In the genomic region with DNA sequence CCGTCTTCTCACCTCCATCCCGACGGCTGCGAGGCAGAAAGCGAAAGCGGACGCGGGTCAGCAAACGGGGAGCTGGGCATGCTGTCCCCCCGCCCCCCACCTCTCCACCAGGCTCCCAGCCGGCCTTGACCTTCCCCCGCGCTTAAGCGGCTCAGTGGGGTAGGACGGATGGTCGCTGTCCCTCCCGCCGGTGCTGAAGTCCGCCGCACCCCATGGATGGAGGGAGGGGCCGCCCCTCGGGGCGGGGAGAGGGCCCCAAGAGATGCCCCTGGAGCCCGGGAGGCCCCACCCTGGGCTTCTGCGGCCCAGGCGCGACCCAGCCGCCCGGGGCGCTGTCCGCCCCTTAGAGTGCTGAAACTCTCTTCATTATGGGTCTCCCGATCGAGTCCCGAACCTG, we compare ENCODE assay signal across 8 cellular contexts. TPM values are rescaled to one million over a fixed set of nuclear protein-coding genes. Genes with fewer than 3 reads are reported as not detected.
DNase-seq lines count a peak whose midpoint lies in the region; ATAC-seq and TF ChIP-seq lines count a peak whose summit lies in the region.

A gene (minus strand): TSS at position 48 of the 397 bp plus-strand sequence. CDS start 188 bp downstream, outside the sequence.

- H3K4me3 ChIP-seq in HEK293 (ENCODE audit: low read depth, low read length) (peak within 1 kb of the TSS; percentile 38), colonic mucosa (no peak within 1 kb of the TSS)

- H3K27me3 ChIP-seq in colonic mucosa: peaks cover 23% of the 10 kb centered on the region

- CTCF ChIA-PET in HEK293 (lab: Yijun Ruan, JAX): interaction anchor here (1.0 to 6.1 kb wide), 4 partner anchors 24 to 147 kb away, joined by 3 to 118 read pairs (median 22); no protein-coding TSS in a partner anchor

- peak; percentile 42 for DNase-seq in activated CD4-positive, CD25-positive, alpha-beta regulatory T cell treated with anti-CD3 and anti-CD28 coated beads, Interleukin-2, amount 50 U/mL, for 72 hours
- DNase-seq in colonic mucosa: peak; percentile 40
- peak; percentile 57 for DNase-seq in left lobe of liver (ENCODE audit: low spot score)
- peak in 2 of 3 experiments; percentile 2 to 36 for DNase-seq in stimulated activated CD4-positive, alpha-beta T cell treated with anti-CD3 and anti-CD28 coated beads, TNF-alpha, amount 100 ng/mL, for 24 hours (ENCODE audit: low read depth in 3 of 3)
- DNase-seq in AML-193 (lab: John Stamatoyannopoulos, UW): no peak

- no peaks in the 10 kb centered on the region for H3K36me3 ChIP-seq in HEK293 (ENCODE audit: control insufficient read depth in 2 of 2, insufficient read depth in 1 of 2, low read length in 2 of 2)
- H3K36me3 ChIP-seq in colonic mucosa: no peaks in the 10 kb centered on the region

- POLR2A ChIA-PET in HEK293 (lab: Yijun Ruan, JAX): no interaction called here

- H3K4me1 ChIP-seq in HEK293 (ENCODE audit: control insufficient read depth, insufficient read depth, low read length) (0 out of 2 replicates have a peak, but pooled peaks cover 4% of the 10 kb centered on the region), colonic mucosa (no peaks in the 10 kb centered on the region)

- intact Hi-C loops in colonic mucosa (cut with DNase I): no loop called here

- peak; percentile 18; the same call in 1 of the 2 replicates for TF ChIP-seq CTCF in HEK293 (tag by site-specific recombination; IDR thresholded peaks at IDR 0.05)
- no peak for TF ChIP-seq CTCF in colonic mucosa (IDR thresholded peaks at IDR 0.05)

- H3K9ac ChIP-seq in colonic mucosa (ENCODE audit: low read depth in 2 of 2, low read length in 2 of 2): no peak within 1 kb of the TSS

- ATAC-seq in left lobe of liver (peak; percentile 26), HG03521 (IDR thresholded peaks at IDR 0.05; ENCODE audit: unreplicated experiment) (no peak), HG02973 (IDR thresholded peaks at IDR 0.05; ENCODE audit: unreplicated experiment) (no peak)

- H3K27ac ChIP-seq in HEK293 (ENCODE audit: extremely low read depth, low read depth, low read length) (no peak within 1 kb of the TSS), colonic mucosa (no peak within 1 kb of the TSS)

- H3K9me3 ChIP-seq in HEK293 (ENCODE audit: control insufficient read depth, insufficient read depth, low read depth, low read length) (no peaks in the 10 kb centered on the region), colonic mucosa (no peaks in the 10 kb centered on the region)

TF ChIP-seq in HEK293, 187 proteins besides CTCF, POLR2A, EP300 and RAD21 (continues in another document):
- TF ChIP-seq ZNF140 (tag by site-specific recombination; IDR thresholded peaks at IDR 0.05): no peak
- no peak for TF ChIP-seq IKZF3 (tag by site-specific recombination; IDR thresholded peaks at IDR 0.05)
- 0 out of 2 replicates have a peak, but pooled peaks have one; percentile 41 for TF ChIP-seq KLF7 (tag by site-specific recombination; IDR thresholded peaks at IDR 0.05; ENCODE audit: borderline replicate concordance)
- no peak for TF ChIP-seq ZNF510 (tag by site-specific recombination; IDR thresholded peaks at IDR 0.05; ENCODE audit: insufficient replicate concordance)
- TF ChIP-seq ZSCAN23 (tag by site-specific recombination; IDR thresholded peaks at IDR 0.05): no peak
- TF ChIP-seq GLIS2 (tag by site-specific recombination; IDR thresholded peaks at IDR 0.05): peak; percentile 88
- TF ChIP-seq, protein P1, sequence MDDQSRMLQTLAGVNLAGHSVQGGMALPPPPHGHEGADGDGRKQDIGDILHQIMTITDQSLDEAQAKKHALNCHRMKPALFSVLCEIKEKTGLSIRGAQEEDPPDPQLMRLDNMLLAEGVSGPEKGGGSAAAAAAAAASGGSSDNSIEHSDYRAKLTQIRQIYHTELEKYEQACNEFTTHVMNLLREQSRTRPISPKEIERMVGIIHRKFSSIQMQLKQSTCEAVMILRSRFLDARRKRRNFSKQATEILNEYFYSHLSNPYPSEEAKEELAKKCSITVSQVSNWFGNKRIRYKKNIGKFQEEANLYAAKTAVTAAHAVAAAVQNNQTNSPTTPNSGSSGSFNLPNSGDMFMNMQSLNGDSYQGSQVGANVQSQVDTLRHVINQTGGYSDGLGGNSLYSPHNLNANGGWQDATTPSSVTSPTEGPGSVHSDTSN (CRISPR knock-in tag; IDR thresholded peaks at IDR 0.05): peak; percentile 75; the same call in 1 of the 2 replicates
- no peak for TF ChIP-seq ZNF341 (tag by site-specific recombination; IDR thresholded peaks at IDR 0.05; ENCODE audit: low read depth)
- TF ChIP-seq SETDB1 (IDR thresholded peaks at IDR 0.05; ENCODE audit: insufficient read length, low read length): no peak
- TF ChIP-seq ZNF16 (tag by site-specific recombination; IDR thresholded peaks at IDR 0.05; ENCODE audit: low read depth): no peak
- no peak for TF ChIP-seq ZNF214 (tag by site-specific recombination; IDR thresholded peaks at IDR 0.05; ENCODE audit: borderline replicate concordance)
- TF ChIP-seq ZNF350 (tag by site-specific recombination; IDR thresholded peaks at IDR 0.05): no peak
- TF ChIP-seq ZBTB1 (tag by site-specific recombination; IDR thresholded peaks at IDR 0.05): no peak
- TF ChIP-seq, protein P2, sequence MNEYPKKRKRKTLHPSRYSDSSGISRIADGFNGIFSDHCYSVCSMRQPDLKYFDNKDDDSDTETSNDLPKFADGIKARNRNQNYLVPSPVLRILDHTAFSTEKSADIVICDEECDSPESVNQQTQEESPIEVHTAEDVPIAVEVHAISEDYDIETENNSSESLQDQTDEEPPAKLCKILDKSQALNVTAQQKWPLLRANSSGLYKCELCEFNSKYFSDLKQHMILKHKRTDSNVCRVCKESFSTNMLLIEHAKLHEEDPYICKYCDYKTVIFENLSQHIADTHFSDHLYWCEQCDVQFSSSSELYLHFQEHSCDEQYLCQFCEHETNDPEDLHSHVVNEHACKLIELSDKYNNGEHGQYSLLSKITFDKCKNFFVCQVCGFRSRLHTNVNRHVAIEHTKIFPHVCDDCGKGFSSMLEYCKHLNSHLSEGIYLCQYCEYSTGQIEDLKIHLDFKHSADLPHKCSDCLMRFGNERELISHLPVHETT (tag by site-specific recombination; IDR thresholded peaks at IDR 0.05): no peak
- TF ChIP-seq, protein P3, sequence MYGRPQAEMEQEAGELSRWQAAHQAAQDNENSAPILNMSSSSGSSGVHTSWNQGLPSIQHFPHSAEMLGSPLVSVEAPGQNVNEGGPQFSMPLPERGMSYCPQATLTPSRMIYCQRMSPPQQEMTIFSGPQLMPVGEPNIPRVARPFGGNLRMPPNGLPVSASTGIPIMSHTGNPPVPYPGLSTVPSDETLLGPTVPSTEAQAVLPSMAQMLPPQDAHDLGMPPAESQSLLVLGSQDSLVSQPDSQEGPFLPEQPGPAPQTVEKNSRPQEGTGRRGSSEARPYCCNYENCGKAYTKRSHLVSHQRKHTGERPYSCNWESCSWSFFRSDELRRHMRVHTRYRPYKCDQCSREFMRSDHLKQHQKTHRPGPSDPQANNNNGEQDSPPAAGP (tag by site-specific recombination; IDR thresholded peaks at IDR 0.05): peak; percentile 81
- peak; percentile 75 for TF ChIP-seq ZFP69B (tag by site-specific recombination; IDR thresholded peaks at IDR 0.05)
- no peak for TF ChIP-seq ZNF394 (tag by site-specific recombination; IDR thresholded peaks at IDR 0.05; ENCODE audit: borderline replicate concordance)
- no peak for TF ChIP-seq ZNF623 (tag by site-specific recombination; IDR thresholded peaks at IDR 0.05)
- TF ChIP-seq ZNF202 (tag by site-specific recombination; IDR thresholded peaks at IDR 0.05; ENCODE audit: borderline replicate concordance): no peak
- no peak for TF ChIP-seq EGR2 (tag by site-specific recombination; IDR thresholded peaks at IDR 0.05; ENCODE audit: low read depth)
- TF ChIP-seq, protein P4, sequence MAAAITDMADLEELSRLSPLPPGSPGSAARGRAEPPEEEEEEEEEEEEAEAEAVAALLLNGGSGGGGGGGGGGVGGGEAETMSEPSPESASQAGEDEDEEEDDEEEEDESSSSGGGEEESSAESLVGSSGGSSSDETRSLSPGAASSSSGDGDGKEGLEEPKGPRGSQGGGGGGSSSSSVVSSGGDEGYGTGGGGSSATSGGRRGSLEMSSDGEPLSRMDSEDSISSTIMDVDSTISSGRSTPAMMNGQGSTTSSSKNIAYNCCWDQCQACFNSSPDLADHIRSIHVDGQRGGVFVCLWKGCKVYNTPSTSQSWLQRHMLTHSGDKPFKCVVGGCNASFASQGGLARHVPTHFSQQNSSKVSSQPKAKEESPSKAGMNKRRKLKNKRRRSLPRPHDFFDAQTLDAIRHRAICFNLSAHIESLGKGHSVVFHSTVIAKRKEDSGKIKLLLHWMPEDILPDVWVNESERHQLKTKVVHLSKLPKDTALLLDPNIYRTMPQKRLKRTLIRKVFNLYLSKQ (tag by site-specific recombination; IDR thresholded peaks at IDR 0.05; ENCODE audit: borderline replicate concordance): no peak
- no peak for TF ChIP-seq ZNF610 (tag by site-specific recombination; IDR thresholded peaks at IDR 0.05; ENCODE audit: borderline replicate concordance)
- TF ChIP-seq ZNF707 (tag by site-specific recombination; IDR thresholded peaks at IDR 0.05): no peak
- no peak for TF ChIP-seq ZNF596 (tag by site-specific recombination; IDR thresholded peaks at IDR 0.05)
- TF ChIP-seq, protein P5, sequence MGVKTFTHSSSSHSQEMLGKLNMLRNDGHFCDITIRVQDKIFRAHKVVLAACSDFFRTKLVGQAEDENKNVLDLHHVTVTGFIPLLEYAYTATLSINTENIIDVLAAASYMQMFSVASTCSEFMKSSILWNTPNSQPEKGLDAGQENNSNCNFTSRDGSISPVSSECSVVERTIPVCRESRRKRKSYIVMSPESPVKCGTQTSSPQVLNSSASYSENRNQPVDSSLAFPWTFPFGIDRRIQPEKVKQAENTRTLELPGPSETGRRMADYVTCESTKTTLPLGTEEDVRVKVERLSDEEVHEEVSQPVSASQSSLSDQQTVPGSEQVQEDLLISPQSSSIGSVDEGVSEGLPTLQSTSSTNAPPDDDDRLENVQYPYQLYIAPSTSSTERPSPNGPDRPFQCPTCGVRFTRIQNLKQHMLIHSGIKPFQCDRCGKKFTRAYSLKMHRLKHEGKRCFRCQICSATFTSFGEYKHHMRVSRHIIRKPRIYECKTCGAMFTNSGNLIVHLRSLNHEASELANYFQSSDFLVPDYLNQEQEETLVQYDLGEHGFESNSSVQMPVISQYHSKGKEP (tag by site-specific recombination; IDR thresholded peaks at IDR 0.05): no peak
- no peak for TF ChIP-seq SALL2 (tag by site-specific recombination; IDR thresholded peaks at IDR 0.05; ENCODE audit: borderline replicate concordance)

RNA-seq across cellular contexts. Expression of the gene that starts here (rescaled TPM):
- total RNA-seq in colonic mucosa: 1 to 10 TPM in 1 of 2 donors, under 1 TPM in 1; 0.37 to 1.9 TPM
- total RNA-seq in left lobe of liver: 6.5 TPM

Comparison
In these comparisons a context has a peak if more than half of its experiments do, and no peak if none do; other contexts are left out.
1. DNase-seq: peak in activated CD4-positive, CD25-positive, alpha-beta regulatory T cell treated with anti-CD3 and anti-CD28 coated beads, Interleukin-2, amount 50 U/mL, for 72 hours (single experiment), colonic mucosa (single experiment), left lobe of liver (single experiment) and stimulated activated CD4-positive, alpha-beta T cell treated with anti-CD3 and anti-CD28 coated beads, TNF-alpha, amount 100 ng/mL, for 24 hours (2 of 3); none in AML-193 (0 of 2).